Comparison of ENCODE assay signal across 22 cellular contexts in genomic region chr4:8892556-8893226, GRCh38. TPM values are rescaled to one million over a fixed set of nuclear protein-coding genes. Genes with fewer than 3 reads are reported as not detected.
DNase-seq lines count a peak whose midpoint lies in the region; ATAC-seq, FAIRE-seq and TF ChIP-seq lines count a peak whose summit lies in the region.
"Had no signal": no experiment of that assay in that cellular context is flagged by ENCODE, and none has a peak within 500 bp of the region (broad histone marks: within the 10 kb centered on the region; RNA-seq: fewer than 3 reads in every experiment).

No MANE protein-coding gene starts in this region.

- H4K5ac ChIP-seq in H1 (ENCODE audit: insufficient read length, low read depth, low read length) (no peak overlapping the region), mesendoderm (ENCODE audit: low read length) (no peak overlapping the region)

- H3K56ac ChIP-seq in H1 (replicated peaks; ENCODE audit: insufficient read length, low read depth, low read length) (no peak overlapping the region), mesendoderm (ENCODE audit: low read length) (peak overlapping the region; percentile 62)

- H2AFZ ChIP-seq in SK-N-SH (ENCODE audit: low read depth): no peak overlapping the region
- H2AFZ ChIP-seq in H1 (ENCODE audit: low read length): no peak overlapping the region

- WGBS in SK-N-SH (ENCODE audit: low lambda C conversion rate): 6% methylated on average over 23 of the region's 73 CpGs
- 2% methylated on average over 41 of the region's 73 CpGs; no CpG with 5 or more reads in 1 of the 2 experiments for WGBS in H1 (ENCODE audit: extremely low coverage in 1 of 2, insufficient coverage in 1 of 2, insufficient read length in 1 of 2, insufficient replicate concordance in 2 of 2, low coverage in 1 of 2, low lambda C conversion rate in 2 of 2, missing lambda C conversion rate in 1 of 2), 2 experiments
- WGBS in mesendoderm (ENCODE audit: extremely low coverage, insufficient coverage, low lambda C conversion rate): no CpG with 5 or more reads among the region's 73 CpGs
- 18% methylated on average over 41 of the region's 73 CpGs; no CpG with 5 or more reads in 1 of the 2 donors for WGBS in transverse colon (ENCODE audit: low coverage in 1 of 2), 2 donors

- peak overlapping the region; percentile 35; the same call in 1 of the 2 replicates for H2BK12ac ChIP-seq in H1 (ENCODE audit: low read depth, low read length)

- H3K9me3 ChIP-seq in SK-N-SH (no peaks in the 10 kb centered on the region), H1 (ENCODE audit: insufficient read depth in 2 of 2, low read depth in 1 of 2, low read length in 1 of 2) (no peaks in the 10 kb centered on the region), transverse colon (no peaks in the 10 kb centered on the region)

- H4K8ac ChIP-seq in H1 (ENCODE audit: extremely low read depth, insufficient read depth, low read length): no peak overlapping the region
- no peak overlapping the region for H4K8ac ChIP-seq in mesendoderm (ENCODE audit: low read depth, low read length)

- TF ChIP-seq POLR2A in H1 (IDR thresholded peaks at IDR 0.05; ENCODE audit: control extremely low read depth in 1 of 2, low read depth in 2 of 2, low read length in 2 of 2) (no peak), transverse colon (IDR thresholded peaks at IDR 0.05) (no peak)

- H3K27me3 ChIP-seq in SK-N-SH (ENCODE audit: insufficient read depth): no peaks in the 10 kb centered on the region
- peaks cover 75 to 99% (median 89%) of the 10 kb centered on the region in 4 experiments for H3K27me3 ChIP-seq in H1 (replicated peaks in 1 of 4; ENCODE audit: control insufficient read depth in 3 of 4, extremely low read depth in 1 of 4, insufficient read depth in 3 of 4, low read length in 3 of 4)
- H3K27me3 ChIP-seq in mesendoderm (ENCODE audit: insufficient read depth, low read length, poor library complexity): peaks cover 60% of the 10 kb centered on the region
- peaks cover 87% of the 10 kb centered on the region for H3K27me3 ChIP-seq in transverse colon

- H4K91ac ChIP-seq in H1 (replicated peaks; ENCODE audit: insufficient read length, low read length): no peak overlapping the region

- TF ChIP-seq EP300 in SK-N-SH (IDR thresholded peaks at IDR 0.05; ENCODE audit: borderline replicate concordance in 1 of 2, low read depth in 1 of 2, low read length in 1 of 2): no peak
- TF ChIP-seq EP300 in H1 (IDR thresholded peaks at IDR 0.05; ENCODE audit: borderline replicate concordance in 1 of 2, low read depth in 2 of 2, low read length in 2 of 2): no peak
- no peak for TF ChIP-seq EP300 in transverse colon (IDR thresholded peaks at IDR 0.05; ENCODE audit: low read depth)

- CTCF ChIA-PET in SK-N-SH (lab: Yijun Ruan, JAX) (interaction anchor here (9.0 to 9.1 kb wide), 2 partner anchors 24 to 206 kb away, joined by 64 to 107 read pairs; no protein-coding TSS in a partner anchor), H1 (lab: Charles Lee; ENCODE audit: partially characterized antibody) (interaction anchor here (1.7 kb wide), 1 partner anchor 25 kb away, joined by 6 read pairs; no protein-coding TSS in a partner anchor)

- H2BK20ac ChIP-seq in H1 (ENCODE audit: low read length): no peak overlapping the region

- in situ Hi-C loops in transverse colon (cut with MboI; ENCODE audit: low pct_ligation_motif_present in 1 of 4, low pct_unique_long_range_greater_than_20kb in 1 of 4, low sequenced_read_pairs in 3 of 4): no loop called here

- DNase-seq in SK-N-SH (peak; percentile 50), H1 (ENCODE audit: low read depth in 1 of 2, low spot score in 2 of 2) (peak in 1 of 2 experiments; percentile 52), mesendoderm (no peak), dermis blood vessel endothelial cell (no peak), NCI-H748 (lab: John Stamatoyannopoulos, UW; ENCODE audit: unreplicated experiment) (no peak), transverse colon (no peak)
- no peak for DNase-seq in stimulated activated CD4-positive, alpha-beta T cell treated with anti-CD3 and anti-CD28 coated beads, Interleukin-4, amount 100 ng/mL, for 24 hours
- DNase-seq: 8988T, DMS79, KBM-7, NCI-H1092, NCI-H2107, NCI-H226, NCI-H69 had no signal

- H3K9ac ChIP-seq in SK-N-SH (no peak overlapping the region), H1 (replicated peaks in 1 of 4; ENCODE audit: extremely low read depth in 1 of 4, low read depth in 3 of 4, low read length in 3 of 4) (no peak overlapping the region), mesendoderm (ENCODE audit: low read length) (peak overlapping the region; percentile 48)

- POLR2A ChIA-PET in SK-N-SH (lab: Yijun Ruan, JAX): no interaction called here
- POLR2A ChIA-PET in H1 (lab: Charles Lee; ENCODE audit: partially characterized antibody): interaction anchor here (1.0 kb wide), 1 partner anchor 24 kb away, joined by 4 read pairs; no protein-coding TSS in a partner anchor

- H3K14ac ChIP-seq in H1 (ENCODE audit: insufficient read length): no peak overlapping the region

- H3K27ac ChIP-seq in SK-N-SH (ENCODE audit: low read depth in 2 of 2, low read length in 1 of 2): no peak overlapping the region
- H3K27ac ChIP-seq in H1 (ENCODE audit: low read depth, low read length): no peak overlapping the region
- H3K27ac ChIP-seq in mesendoderm (ENCODE audit: low read depth, low read length): no peak overlapping the region
- no peak overlapping the region for H3K27ac ChIP-seq in transverse colon
- H3K27ac ChIP-seq: C4-2B, SK-N-MC had no signal

- no peak for TF ChIP-seq RAD21 in SK-N-SH (IDR thresholded peaks at IDR 0.05; ENCODE audit: low read length)
- TF ChIP-seq RAD21 in H1 (IDR thresholded peaks at IDR 0.05 in 1 of 2, conservative IDR thresholded peaks at IDR 0.05 in 1 of 2; ENCODE audit: low read depth in 2 of 2, low read length in 2 of 2): no peak

- H3K4me2 ChIP-seq in SK-N-SH: no peak overlapping the region
- H3K4me2 ChIP-seq in H1 (ENCODE audit: insufficient read depth in 1 of 2, low read depth in 2 of 2, low read length in 2 of 2): peak overlapping the region; percentile 80 to 88
- H3K4me2 ChIP-seq in mesendoderm (ENCODE audit: low read length): no peak overlapping the region

- H2BK5ac ChIP-seq in H1 (ENCODE audit: low read depth, low read length) (no peak overlapping the region), mesendoderm (ENCODE audit: low read length) (no peak overlapping the region)

- H3F3A ChIP-seq in SK-N-SH (replicated peaks; ENCODE audit: insufficient read depth): no peaks in the 10 kb centered on the region

- H3K79me1 ChIP-seq in H1 (ENCODE audit: low read depth, low read length): no peaks in the 10 kb centered on the region
- no peaks in the 10 kb centered on the region for H3K79me1 ChIP-seq in mesendoderm (ENCODE audit: low read length)

- H3K4me3 ChIP-seq in SK-N-SH (ENCODE audit: low read depth in 2 of 2, low read length in 1 of 2): no peak overlapping the region
- H3K4me3 ChIP-seq in H1 (ENCODE audit: extremely low read depth in 1 of 4, insufficient read depth in 2 of 4, low read depth in 3 of 4, low read length in 4 of 4): peak overlapping the region in 3 of 4 experiments; percentile 2 to 60 (median 29); a peak in 6 of 8 replicates
- H3K4me3 ChIP-seq in mesendoderm (ENCODE audit: low read length): no peak overlapping the region
- H3K4me3 ChIP-seq in transverse colon: no peak overlapping the region
- H3K4me3 ChIP-seq: SK-N-MC had no signal

- intact Hi-C loops in transverse colon (cut with DNase I; ENCODE audit: low total_unique reads): loop anchor here (5.0 kb wide), 1 partner anchor 1590 kb away; no protein-coding TSS in a partner anchor

- H2BK120ac ChIP-seq in H1 (replicated peaks; ENCODE audit: low read depth, low read length) (no peak overlapping the region), mesendoderm (ENCODE audit: low read depth, low read length) (no peak overlapping the region)

- H3K9me2 ChIP-seq in SK-N-SH: no peaks in the 10 kb centered on the region

- H3K79me2 ChIP-seq in SK-N-SH (ENCODE audit: insufficient read depth) (no peaks in the 10 kb centered on the region), H1 (ENCODE audit: control insufficient read depth in 1 of 2, insufficient read depth in 2 of 2, low read length in 2 of 2) (no peaks in the 10 kb centered on the region), mesendoderm (ENCODE audit: control insufficient read depth, insufficient read depth, low read length) (no peaks in the 10 kb centered on the region)

- no peak overlapping the region for H3K23ac ChIP-seq in H1 (ENCODE audit: insufficient read length)
- H3K23ac ChIP-seq in mesendoderm (ENCODE audit: low read length): no peak overlapping the region

- no peak overlapping the region for H3K4ac ChIP-seq in H1 (replicated peaks; ENCODE audit: insufficient read length, low read depth, low read length)
- no peak overlapping the region for H3K4ac ChIP-seq in mesendoderm (ENCODE audit: low read depth, low read length)

- peaks cover 12% of the 10 kb centered on the region; the same call in 1 of the 2 replicates for H3K23me2 ChIP-seq in H1 (ENCODE audit: low read depth, low read length)

- no peak overlapping the region for H2AK5ac ChIP-seq in H1 (ENCODE audit: low read depth, low read length)
- no peak overlapping the region for H2AK5ac ChIP-seq in mesendoderm (ENCODE audit: low read length)

- no peaks in the 10 kb centered on the region for H3K36me3 ChIP-seq in SK-N-SH (replicated peaks in 1 of 2; ENCODE audit: control insufficient read depth in 1 of 2, insufficient read depth in 2 of 2, low read length in 1 of 2)
- peaks cover 0 to 3% (median 0%) of the 10 kb centered on the region in 4 experiments; a peak in 1 of 8 replicates for H3K36me3 ChIP-seq in H1 (ENCODE audit: control insufficient read depth in 2 of 4, insufficient read depth in 4 of 4, low read length in 3 of 4)
- H3K36me3 ChIP-seq in mesendoderm (ENCODE audit: control insufficient read depth, insufficient read depth, low read length): no peaks in the 10 kb centered on the region
- no peaks in the 10 kb centered on the region for H3K36me3 ChIP-seq in transverse colon

- H4K20me1 ChIP-seq in SK-N-SH (ENCODE audit: insufficient read depth): no peaks in the 10 kb centered on the region
- peaks cover 9 to 15% of the 10 kb centered on the region in 2 experiments for H4K20me1 ChIP-seq in H1 (replicated peaks in 1 of 2; ENCODE audit: control insufficient read depth in 1 of 2, insufficient read depth in 2 of 2, low read length in 2 of 2)

- no peak overlapping the region for H3K18ac ChIP-seq in H1 (ENCODE audit: extremely low read depth, low read length)
- H3K18ac ChIP-seq in mesendoderm (ENCODE audit: low read length): no peak overlapping the region

- no peak for FAIRE-seq in H1 (lab: Jason Lieb, UNC)
- FAIRE-seq: G401.6, GM12891, HTR-8/SVneo had no signal

- TF ChIP-seq CTCF in SK-N-SH (IDR thresholded peaks at IDR 0.05) (no peak), H1 (IDR thresholded peaks at IDR 0.05; ENCODE audit: control extremely low read depth in 1 of 3, insufficient read depth in 1 of 3, low read depth in 1 of 3, low read length in 3 of 3) (no peak), transverse colon (IDR thresholded peaks at IDR 0.05) (no peak)

- ATAC-seq in SK-N-SH treated with all-trans-retinoic acid at 6 μM for 48 hours: no peak
- ATAC-seq: Panc1, Right ventricle myocardium inferior had no signal

- H3K4me1 ChIP-seq in SK-N-SH (ENCODE audit: control insufficient read depth in 1 of 2, insufficient read depth in 2 of 2, low read depth in 1 of 2, low read length in 1 of 2): no peaks in the 10 kb centered on the region
- H3K4me1 ChIP-seq in H1 (replicated peaks in 1 of 4; ENCODE audit: control insufficient read depth in 3 of 4, insufficient read depth in 4 of 4, low read length in 3 of 4): peaks cover 0 to 40% (median 31%) of the 10 kb centered on the region in 4 experiments; a peak in 6 of 7 replicates
- H3K4me1 ChIP-seq in mesendoderm (ENCODE audit: control insufficient read depth, low read depth, low read length): no peaks in the 10 kb centered on the region
- no peaks in the 10 kb centered on the region for H3K4me1 ChIP-seq in transverse colon

- no peak overlapping the region for H2BK15ac ChIP-seq in H1 (ENCODE audit: low read length)
- no peak overlapping the region for H2BK15ac ChIP-seq in mesendoderm (replicated peaks; ENCODE audit: low read depth)

RNA-seq across cellular contexts. Expression of gene HMX1, which starts 21.1 kb away (rescaled TPM):
- polyA plus RNA-seq in SK-N-SH (2012; rRNA removed) (0.11 and 0.20 TPM in 2 replicates), H1 (2011; rRNA removed) (0.08 TPM in 1 of 2 replicates, not detected in the other)
- 0.12 and 0.24 TPM in 2 replicates for polyA plus RNA-seq in SK-N-SH (2012; cell fraction: cytosol; rRNA removed)
- polyA plus RNA-seq in SK-N-SH (2012; cell fraction: nucleus; rRNA removed): 0.07 and 0.11 TPM in 2 replicates
- total RNA-seq in H1 (2021; fragmentation: NEBNext Ultra II Directional; extraction: Animal tissue kit (Norgen Biotek cat#: 25700)): 0.26 and 0.34 TPM in 2 replicates
- polyA plus RNA-seq in H1 (2011; cell fraction: cytosol; rRNA removed): 0.10 TPM
- 0.07 TPM for polyA plus RNA-seq in H1 (2011; cell fraction: nucleus; rRNA removed)
- not detected in 4 replicates for polyA plus RNA-seq in H1 (2012, experiment 1 of 2)
- not detected for polyA plus RNA-seq in H1 (2012, experiment 2 of 2)
- polyA plus RNA-seq in H1 (2013, experiment 1 of 2): 0.18 TPM
- 0.06 TPM for polyA plus RNA-seq in H1 (2013, experiment 2 of 2)
- polyA minus RNA-seq in H1 (2011; rRNA and poly(A)+ RNA removed): not detected in 2 replicates
- polyA minus RNA-seq in H1 (2011; cell fraction: cytosol; rRNA and poly(A)+ RNA removed): not detected
- polyA minus RNA-seq in H1 (2011; cell fraction: nucleus; rRNA and poly(A)+ RNA removed): not detected
- polyA plus RNA-seq in mesendoderm (2013, experiment 1 of 2): 0.38 TPM
- 0.34 TPM for polyA plus RNA-seq in mesendoderm (2013, experiment 2 of 2)
- total RNA-seq in dermis blood vessel endothelial cell (not detected in 2 replicates), transverse colon (not detected)
- total RNA-seq: Right ventricle myocardium inferior had no signal

Comparison
In these comparisons a context has a peak if more than half of its experiments do, and no peak if none do; other contexts are left out.
1. H3K4me2 ChIP-seq: peak in H1 (2 of 2); none in SK-N-SH (single experiment) and mesendoderm (single experiment).
2. H3K4me3 ChIP-seq: peak in H1 (3 of 4); none in SK-N-SH (0 of 2), mesendoderm (single experiment) and transverse colon (0 of 4).